In genomic region chr5:3277590-3278196, GRCh38 we compare ENCODE assay signal across 1 cellular context.
TF ChIP-seq lines count a peak whose summit lies in the region.

No MANE protein-coding gene starts in this region.

TF ChIP-seq in WTC11, 78 proteins besides CTCF, POLR2A, EP300 and RAD21 (continued from another document):
- TF ChIP-seq ZNF512 (CRISPR knock-in tag; IDR thresholded peaks at IDR 0.05; ENCODE audit: borderline replicate concordance), result 0 out of 2 replicates have a peak, but pooled peaks have one; percentile 17
- no peak for TF ChIP-seq IRF2 (CRISPR knock-in tag; IDR thresholded peaks at IDR 0.05; ENCODE audit: borderline replicate concordance, low read depth)
- TF ChIP-seq TEAD1 (CRISPR knock-in tag; IDR thresholded peaks at IDR 0.05), result peak; percentile 73; the same call in 1 of the 2 replicates
- TF ChIP-seq ATF1 (CRISPR knock-in tag; IDR thresholded peaks at IDR 0.05), result no peak
- no peak for TF ChIP-seq ZBTB43 (CRISPR knock-in tag; IDR thresholded peaks at IDR 0.05)
- TF ChIP-seq FOXK1 (CRISPR knock-in tag; IDR thresholded peaks at IDR 0.05), result peak; percentile 59; the same call in 1 of the 2 replicates
TF ChIP-seq in WTC11: peak in this region for 8.
